10 cellular contexts compared by ENCODE assay signal in the genomic region with DNA sequence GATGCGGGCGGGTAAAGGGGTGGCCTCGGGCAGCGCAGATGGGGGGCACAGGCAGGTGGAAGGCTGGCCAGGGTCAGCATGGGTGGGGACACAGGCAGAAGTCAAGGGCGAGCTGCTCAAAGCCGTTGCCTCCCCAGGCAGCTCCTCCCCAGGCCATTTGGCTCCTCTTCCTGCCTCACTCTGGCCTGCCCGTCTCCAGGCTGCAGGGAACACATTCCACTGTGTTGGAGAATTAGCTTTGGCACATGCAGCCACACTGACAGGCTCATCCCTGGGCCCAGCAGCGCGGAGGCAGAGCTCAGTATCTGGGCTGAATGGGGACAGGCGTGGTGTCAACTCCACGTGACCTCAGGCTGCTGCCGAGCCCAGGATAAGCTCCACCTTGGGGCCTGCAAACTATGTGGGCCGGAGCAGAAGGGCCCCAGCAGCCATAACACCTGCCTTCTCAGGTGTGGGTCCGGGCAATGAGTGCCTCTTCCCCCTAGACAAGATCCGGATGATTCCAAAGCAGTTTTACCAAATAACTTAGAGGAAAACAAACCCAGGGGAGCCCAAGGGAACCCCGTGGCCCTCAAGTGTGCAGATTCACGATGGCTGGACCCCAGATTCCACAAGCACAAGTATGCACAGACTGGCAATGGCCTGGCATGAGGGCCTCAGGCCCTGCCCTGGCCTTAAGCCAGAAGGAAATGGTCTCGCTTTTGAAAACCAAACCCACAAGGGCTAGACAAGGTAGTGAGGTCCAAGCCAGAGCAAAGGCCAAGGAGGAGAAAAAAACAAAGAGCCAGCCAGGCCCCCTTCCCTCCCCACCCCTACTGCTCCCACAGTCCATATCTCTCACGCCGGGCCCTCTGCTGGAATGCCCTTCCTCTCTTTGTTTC. TPM values are rescaled to one million over a fixed set of nuclear protein-coding genes. Genes with fewer than 3 reads are reported as not detected.
DNase-seq lines count a peak whose midpoint lies in the region; ATAC-seq and TF ChIP-seq lines count a peak whose summit lies in the region.
"Had no signal": no experiment of that assay in that cellular context is flagged by ENCODE, and none has a peak within 500 bp of the region (broad histone marks: within the 10 kb centered on the region; RNA-seq: fewer than 3 reads in every experiment).

No MANE protein-coding gene starts in this region.

- peaks cover 9% of the 10 kb centered on the region for H3K36me3 ChIP-seq in H7 (replicated peaks; ENCODE audit: control insufficient read depth, insufficient read depth, low read length)

- no peak for TF ChIP-seq CTCF in choroid plexus epithelial cell (conservative IDR thresholded peaks at IDR 0.05; ENCODE audit: low read depth, low read length)

- H3K4me3 ChIP-seq in choroid plexus epithelial cell (ENCODE audit: low read depth, low read length) (no peak overlapping the region), H7 (ENCODE audit: insufficient read depth, low read depth, low read length) (no peak overlapping the region)

- DNase-seq in ELF-1 (ENCODE audit: low read depth, low spot score) = peak; percentile 88
- peak; percentile 28 for DNase-seq in choroid plexus epithelial cell (ENCODE audit: low read depth)
- no peak for DNase-seq in left lobe of liver (ENCODE audit: low spot score)
- DNase-seq in sciatic nerve (ENCODE audit: low spot score) = no peak
- no peak for DNase-seq in SKM-1 treated with dmso at 0.1 percent for 144 hours (lab: John Stamatoyannopoulos, UW; ENCODE audit: unreplicated experiment)
- DNase-seq in H7 = no peak
- DNase-seq in NCI-H524 treated with DMSO at 0.1 percent for 48 hours (lab: John Stamatoyannopoulos, UW) = no peak
- no peak for DNase-seq in stimulated activated CD4-positive, alpha-beta T cell treated with anti-CD3 and anti-CD28 coated beads, Interleukin-4, amount 100 ng/mL, for 24 hours
- DNase-seq: COR-L47; NK-92 treated with Interleukin-12 subunit alpha and Interleukin-12 subunit beta, amount 100 ng/mL, for 24 hours had no signal

- no peaks in the 10 kb centered on the region for H3K27me3 ChIP-seq in H7 (ENCODE audit: control insufficient read depth, insufficient read depth, low read length)

- intact Hi-C loops in sciatic nerve (cut with DNase I) = no loop called here

- ATAC-seq in left lobe of liver (peak; percentile 68), sciatic nerve (peak; percentile 87)

RNA-seq across cellular contexts. Expression of gene HSPG2, which starts 40.2 kb away (rescaled TPM):
- 50.8 TPM for total RNA-seq in left lobe of liver
- total RNA-seq in sciatic nerve = 887 TPM
- total RNA-seq in H7 (2014; rRNA removed; shearing (Covaris generic)) = 43.5 and 49.2 TPM in 2 replicates

Comparison
In these comparisons a context has a peak if more than half of its experiments do, and no peak if none do; other contexts are left out.
1. DNase-seq: peak in ELF-1 (single experiment) and choroid plexus epithelial cell (single experiment); none in left lobe of liver (single experiment), sciatic nerve (single experiment), SKM-1 treated with dmso at 0.1 percent for 144 hours (single experiment), H7 (single experiment), NCI-H524 treated with DMSO at 0.1 percent for 48 hours (single experiment) and stimulated activated CD4-positive, alpha-beta T cell treated with anti-CD3 and anti-CD28 coated beads, Interleukin-4, amount 100 ng/mL, for 24 hours (single experiment).
2. RNA of gene HSPG2, which starts 40.2 kb away (total RNA-seq): 887 TPM in sciatic nerve (single experiment); 50.8 TPM in left lobe of liver (single experiment) and 43.5 to 49.2 TPM in H7; every median in the first group is over 10 times any median in the second.